8 cellular contexts compared by ENCODE assay signal in genomic region chrX:114344756-114345155, GRCh38.
DNase-seq lines count a peak whose midpoint lies in the region; ATAC-seq, FAIRE-seq and TF ChIP-seq lines count a peak whose summit lies in the region.

No MANE protein-coding gene starts in this region.

- no peaks in the 10 kb centered on the region for H3K9me2 ChIP-seq in PC-3 (replicated peaks; ENCODE audit: low read length)

- H3K27ac ChIP-seq in PC-3 (ENCODE audit: low read length): no peak overlapping the region
- no peak overlapping the region for H3K27ac ChIP-seq in upper lobe of left lung

- H3F3A ChIP-seq in PC-3 (ENCODE audit: low read length, unreplicated experiment): no peaks in the 10 kb centered on the region

- peak; percentile 74 for DNase-seq in DMS 273 (lab: John Stamatoyannopoulos, UW; ENCODE audit: unreplicated experiment)
- DNase-seq in GM19239 (ENCODE audit: insufficient read length, low spot score): no peak
- peak; percentile 49 for DNase-seq in PC-3
- peak; percentile 53 for DNase-seq in fibroblast of the conjunctiva (ENCODE audit: low read depth)
- DNase-seq in upper lobe of left lung: no peak
- no peak for DNase-seq in activated T-cell treated with anti-CD3 and anti-CD28 coated beads, Interleukin-2, amount 50 U/mL, for 1 hour
- no peak for DNase-seq in ecto neural progenitor cell (ENCODE audit: low spot score)

- BruUV-seq in PC-3 (replicated peaks; lab: Mats Ljungman, UMichigan): no TSS peak

- H3K9me3 ChIP-seq in PC-3 (ENCODE audit: low read length) (no peaks in the 10 kb centered on the region), upper lobe of left lung (no peaks in the 10 kb centered on the region)

- no peaks in the 10 kb centered on the region for H3K36me3 ChIP-seq in PC-3 (ENCODE audit: low read depth, low read length)
- no peaks in the 10 kb centered on the region for H3K36me3 ChIP-seq in upper lobe of left lung

- CTCF ChIA-PET in PC-3 (lab: Charles Lee): no interaction called here

- no peak overlapping the region for H3K9ac ChIP-seq in PC-3 (ENCODE audit: low read length)

- peak; percentile 86 for FAIRE-seq in GM19239 (lab: Jason Lieb, UNC)

- ATAC-seq in HG03175 (IDR thresholded peaks at IDR 0.05; ENCODE audit: unreplicated experiment): peak; percentile 87
- ATAC-seq in PC-3: peak; percentile 49
- no peak for ATAC-seq in upper lobe of left lung (ENCODE audit: low FRiP score in 2 of 2)

- H2AFZ ChIP-seq in PC-3 (ENCODE audit: low read length): no peak overlapping the region

- no peak for TF ChIP-seq POLR2A in upper lobe of left lung (IDR thresholded peaks at IDR 0.05)

- no peak for TF ChIP-seq EP300 in upper lobe of left lung (IDR thresholded peaks at IDR 0.05)

- H3K79me2 ChIP-seq in PC-3 (ENCODE audit: low read length): no peaks in the 10 kb centered on the region

- H4K20me1 ChIP-seq in PC-3 (ENCODE audit: low read length): no peaks in the 10 kb centered on the region

- POLR2A ChIA-PET in PC-3 (lab: Charles Lee; ENCODE audit: unreplicated experiment): no interaction called here

- WGBS in upper lobe of left lung, 2 donors: 31 to 60% methylated on average over 2 of the region's 2 CpGs

- H3K27me3 ChIP-seq in PC-3 (ENCODE audit: low read length) (no peaks in the 10 kb centered on the region), upper lobe of left lung (no peaks in the 10 kb centered on the region)

- TF ChIP-seq CTCF in PC-3 (conservative IDR thresholded peaks at IDR 0.05; ENCODE audit: low read depth, low read length): peak; percentile 71
- TF ChIP-seq CTCF in upper lobe of left lung (IDR thresholded peaks at IDR 0.05): peak in 5 of 6 experiments; percentile 30 to 58 (median 35)

- no peak overlapping the region for H3K4me2 ChIP-seq in PC-3 (ENCODE audit: low read length)

- intact Hi-C loops in PC-3 (cut with micrococcal nuclease): no loop called here

- no peak overlapping the region for H3K4me3 ChIP-seq in PC-3 (ENCODE audit: low read length)
- H3K4me3 ChIP-seq in upper lobe of left lung: no peak overlapping the region

- no peaks in the 10 kb centered on the region for H3K4me1 ChIP-seq in PC-3 (ENCODE audit: insufficient read depth, low read length)
- no peaks in the 10 kb centered on the region for H3K4me1 ChIP-seq in upper lobe of left lung

Comparison
In these comparisons a context has a peak if more than half of its experiments do, and no peak if none do; other contexts are left out.
1. DNase-seq: peak in DMS 273 (single experiment), PC-3 (single experiment) and fibroblast of the conjunctiva (single experiment); none in GM19239 (single experiment), upper lobe of left lung (0 of 2), activated T-cell treated with anti-CD3 and anti-CD28 coated beads, Interleukin-2, amount 50 U/mL, for 1 hour (single experiment) and ecto neural progenitor cell (single experiment).
2. ATAC-seq: peak in HG03175 (single experiment) and PC-3 (single experiment); none in upper lobe of left lung (0 of 2).